1 cellular context compared by ENCODE assay signal in the genomic region with DNA sequence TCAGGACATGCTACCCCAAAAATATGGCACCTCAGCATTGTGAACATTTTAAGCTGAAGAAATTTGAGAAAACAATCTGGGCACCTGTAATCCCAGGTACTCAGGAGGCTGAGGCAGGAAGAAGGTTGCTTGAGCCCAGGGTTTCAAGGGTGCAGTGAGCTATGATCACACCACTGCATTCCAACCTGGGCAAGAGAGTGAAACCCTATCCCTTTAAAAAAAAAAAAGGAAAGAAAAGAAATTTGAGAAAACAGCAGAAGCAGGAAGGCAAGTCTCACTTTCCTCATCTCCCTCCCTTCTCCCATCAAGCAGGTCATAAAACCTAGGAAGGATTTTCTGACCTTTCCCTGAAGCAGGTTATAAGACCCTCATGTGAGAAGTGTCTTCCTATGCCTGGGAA.
TF ChIP-seq lines count a peak whose summit lies in the region.

No MANE protein-coding gene starts in this region.

TF ChIP-seq in endothelial cell of umbilical vein, 7 proteins besides CTCF, POLR2A, EP300 and RAD21 (continued from another document):
- TF ChIP-seq, protein P1, sequence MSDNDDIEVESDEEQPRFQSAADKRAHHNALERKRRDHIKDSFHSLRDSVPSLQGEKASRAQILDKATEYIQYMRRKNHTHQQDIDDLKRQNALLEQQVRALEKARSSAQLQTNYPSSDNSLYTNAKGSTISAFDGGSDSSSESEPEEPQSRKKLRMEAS (IDR thresholded peaks at IDR 0.05; ENCODE audit: insufficient read depth, insufficient read length): no peak
TF ChIP-seq in endothelial cell of umbilical vein: peak in this region for 0.
